In the genomic region with DNA sequence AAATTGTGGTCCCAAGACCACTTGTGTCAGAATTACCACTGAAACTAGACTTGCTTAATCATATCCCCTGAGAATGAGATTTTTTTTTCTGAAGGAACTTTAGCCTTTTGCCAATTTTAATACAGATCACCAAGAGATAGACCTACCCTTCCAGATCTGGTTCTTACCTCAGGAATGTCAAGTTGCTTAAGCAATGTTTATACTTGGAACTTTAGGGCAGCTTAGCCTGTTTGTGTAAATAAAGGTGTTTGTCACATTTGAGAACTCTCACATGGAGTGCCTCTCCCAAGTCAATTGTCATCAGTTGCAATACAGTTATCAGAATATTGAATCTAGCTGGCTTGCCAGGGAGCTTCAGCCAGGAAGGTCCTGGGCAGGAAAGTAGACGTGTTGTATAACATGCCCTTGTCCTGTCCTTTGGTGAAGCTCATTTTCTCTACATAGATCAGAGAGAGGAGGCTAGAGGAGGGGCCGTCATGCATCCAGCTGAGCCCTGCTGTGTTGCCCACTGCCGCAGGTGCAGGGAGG, we compare ENCODE assay signal across 30 cellular contexts. TPM values are rescaled to one million over a fixed set of nuclear protein-coding genes. Genes with fewer than 3 reads are reported as not detected.
A peak's percentile ranks its signal among the peaks of the same experiment; 100 is the strongest.
DNase-seq lines count a peak whose midpoint lies in the region; ATAC-seq and TF ChIP-seq lines count a peak whose summit lies in the region.
"Had no signal": no experiment of that assay in that cellular context is flagged by ENCODE, and none has a peak within 500 bp of the region (broad histone marks: within the 10 kb centered on the region; RNA-seq: fewer than 3 reads in every experiment).

No MANE protein-coding gene starts in this region.

- peak overlapping the region in 2 of 5 experiments; percentile 41 to 47 for H3K4me3 Mint-ChIP-seq in brain
- H3K4me3 Mint-ChIP-seq: activated CD4-positive, alpha-beta T cell treated with anti-CD3 and anti-CD28 coated beads, Interleukin-2, amount 10 ng/mL, durations not matched to agents 7 days and 5 days; activated naive CD8-positive, alpha-beta T cell treated with anti-CD3 and anti-CD28 coated beads for 36 hours; activated T-helper 17 cell treated with anti-CD3 and anti-CD28 coated beads, Interleukin-2, amount 50 U/mL, for 72 hours; nephron progenitor cell; stimulated activated naive B cell treated with anti-CD40 and anti-IgM and Interleukin-4, amounts not matched to agents 10 μg/mL and 1 μg/mL and 100 μg/mL, for 72 hours; T-helper 17 cell had no signal

- no peak for ATAC-seq in Right ventricle myocardium inferior
- no peak for ATAC-seq in GM21360 (IDR thresholded peaks at IDR 0.05; ENCODE audit: unreplicated experiment)
- no peak for ATAC-seq in HG03469 (IDR thresholded peaks at IDR 0.05; ENCODE audit: unreplicated experiment)
- ATAC-seq: activated T-helper 17 cell treated with anti-CD3 and anti-CD28 coated beads, Interleukin-2, amount 50 U/mL, for 72 hours; left colon; stimulated activated naive B cell treated with anti-CD40 and anti-IgM and Interleukin-4, amounts not matched to agents 10 μg/mL and 1 μg/mL and 100 μg/mL, for 72 hours; T-helper 17 cell had no signal

- H3K9me3 ChIP-seq in left ventricle myocardium inferior (replicated peaks) (peaks cover 5% of the 10 kb centered on the region), parathyroid adenoma (ENCODE audit: control insufficient read depth, low read length) (no peaks in the 10 kb centered on the region), uterus (no peaks in the 10 kb centered on the region)
- H3K9me3 ChIP-seq: colonic mucosa, tibial nerve had no signal

- H3K79me2 ChIP-seq in parathyroid adenoma: peaks cover 35% of the 10 kb centered on the region

- DNase-seq in left ventricle myocardium inferior (no peak), Right ventricle myocardium inferior (ENCODE audit: missing footprints) (no peak), uterus (no peak), GM03348 (ENCODE audit: low spot score) (no peak)
- DNase-seq: activated CD4-positive, alpha-beta T cell treated with anti-CD3 and anti-CD28 coated beads, Interleukin-2, amount 10 ng/mL, durations not matched to agents 7 days and 5 days; activated naive CD8-positive, alpha-beta T cell treated with anti-CD3 and anti-CD28 coated beads for 36 hours; brain microvascular endothelial cell; Calu3; colonic mucosa; EL; glutamatergic neuron; GM23248; Kasumi-1; left colon; NCI-H1048; NCI-H1930; NCI-H2227 treated with DMSO at 0.1 percent for 48 hours; NCI-H774; nephron progenitor cell; posterior cingulate gyrus; small intestine; stimulated activated CD4-positive, alpha-beta T cell treated with anti-CD3 and anti-CD28 coated beads, Interleukin-2, amount 100 ng/mL, for 24 hours; stimulated activated naive B cell treated with anti-CD40 and anti-IgM and Interleukin-4, amounts not matched to agents 10 μg/mL and 1 μg/mL and 100 μg/mL, for 72 hours; T-helper 17 cell had no signal

- TF ChIP-seq CTCF in left ventricle myocardium inferior (IDR thresholded peaks at IDR 0.05; ENCODE audit: borderline replicate concordance): no peak
- TF ChIP-seq CTCF in brain (conservative IDR thresholded peaks at IDR 0.05): no peak
- TF ChIP-seq CTCF in parathyroid adenoma (IDR thresholded peaks at IDR 0.05): no peak
- TF ChIP-seq CTCF in uterus (IDR thresholded peaks at IDR 0.05): no peak

- peaks cover 7% of the 10 kb centered on the region for H3K36me3 ChIP-seq in left ventricle myocardium inferior
- H3K36me3 ChIP-seq in parathyroid adenoma (ENCODE audit: control insufficient read depth, insufficient read depth, low read length): no peaks in the 10 kb centered on the region
- H3K36me3 ChIP-seq in uterus: no peaks in the 10 kb centered on the region
- H3K36me3 ChIP-seq: brain microvascular endothelial cell, colonic mucosa, tibial nerve had no signal

- H3K9me3 Mint-ChIP-seq in brain: peaks cover 0 to 9% (median 8%) of the 10 kb centered on the region in 5 experiments
- H3K9me3 Mint-ChIP-seq: activated T-helper 17 cell treated with anti-CD3 and anti-CD28 coated beads, Interleukin-2, amount 50 U/mL, for 72 hours had no signal

- no peak for TF ChIP-seq POLR2A in uterus (IDR thresholded peaks at IDR 0.05)

- H3K4me3 ChIP-seq in left ventricle myocardium inferior: peak overlapping the region; percentile 25
- H3K4me3 ChIP-seq in parathyroid adenoma (ENCODE audit: low read depth, low read length): no peak overlapping the region
- no peak overlapping the region for H3K4me3 ChIP-seq in uterus
- H3K4me3 ChIP-seq: colonic mucosa, GM23248, tibial nerve had no signal

- peak overlapping the region; percentile 17 for H2AFZ ChIP-seq in parathyroid adenoma
- H2AFZ ChIP-seq: GM23248 had no signal

- H3K9ac ChIP-seq in parathyroid adenoma: no peak overlapping the region
- H3K9ac ChIP-seq: GM23248 had no signal

- H3K27me3 Mint-ChIP-seq in brain: peaks cover 6% of the 10 kb centered on the region
- H3K27me3 Mint-ChIP-seq: activated CD4-positive, alpha-beta T cell treated with anti-CD3 and anti-CD28 coated beads, Interleukin-2, amount 10 ng/mL, durations not matched to agents 7 days and 5 days; activated naive CD8-positive, alpha-beta T cell treated with anti-CD3 and anti-CD28 coated beads for 36 hours; activated T-helper 17 cell treated with anti-CD3 and anti-CD28 coated beads, Interleukin-2, amount 50 U/mL, for 72 hours; stimulated activated naive B cell treated with anti-CD40 and anti-IgM and Interleukin-4, amounts not matched to agents 10 μg/mL and 1 μg/mL and 100 μg/mL, for 72 hours; T-helper 17 cell had no signal

- H3K27ac Mint-ChIP-seq in brain: peak overlapping the region in 3 of 5 experiments; percentile 24 to 83 (median 75)
- H3K27ac Mint-ChIP-seq: activated CD4-positive, alpha-beta T cell treated with anti-CD3 and anti-CD28 coated beads, Interleukin-2, amount 10 ng/mL, durations not matched to agents 7 days and 5 days; activated naive CD8-positive, alpha-beta T cell treated with anti-CD3 and anti-CD28 coated beads for 36 hours; activated T-helper 17 cell treated with anti-CD3 and anti-CD28 coated beads, Interleukin-2, amount 50 U/mL, for 72 hours; nephron progenitor cell; stimulated activated naive B cell treated with anti-CD40 and anti-IgM and Interleukin-4, amounts not matched to agents 10 μg/mL and 1 μg/mL and 100 μg/mL, for 72 hours had no signal

- peak overlapping the region; percentile 49 for H3K4me2 ChIP-seq in parathyroid adenoma (ENCODE audit: low read length)

- H3K4me1 Mint-ChIP-seq in brain: peaks cover 38% of the 10 kb centered on the region

- H3K27me3 ChIP-seq in left ventricle myocardium inferior (ENCODE audit: low read depth) (no peaks in the 10 kb centered on the region), parathyroid adenoma (ENCODE audit: control insufficient read depth, insufficient read depth, low read length) (no peaks in the 10 kb centered on the region), uterus (no peaks in the 10 kb centered on the region)
- H3K27me3 ChIP-seq: brain microvascular endothelial cell, colonic mucosa, tibial nerve had no signal

- intact Hi-C loops in left ventricle myocardium inferior (cut with micrococcal nuclease) (no loop called here), Right ventricle myocardium inferior (cut with DNase I) (no loop called here), uterus (cut with DNase I; ENCODE audit: low total_unique reads) (no loop called here)

- H3K27ac ChIP-seq in left ventricle myocardium inferior (replicated peaks): peak overlapping the region; percentile 96
- H3K27ac ChIP-seq in parathyroid adenoma: peak overlapping the region; percentile 52
- peak overlapping the region; percentile 47 to 51 for H3K27ac ChIP-seq in uterus
- H3K27ac ChIP-seq: brain microvascular endothelial cell, colonic mucosa, GM23248 had no signal

- H3K4me1 ChIP-seq in left ventricle myocardium inferior (peaks cover 87% of the 10 kb centered on the region), parathyroid adenoma (peaks cover 33% of the 10 kb centered on the region), uterus (no peaks in the 10 kb centered on the region)

- H3K36me3 Mint-ChIP-seq in brain: peaks cover 11% of the 10 kb centered on the region

RNA-seq across cellular contexts. Expression of a gene that starts 3.9 kb away (rescaled TPM):
- 437 TPM for total RNA-seq in left ventricle myocardium inferior
- total RNA-seq in Right ventricle myocardium inferior: 223 TPM
- polyA plus RNA-seq in brain (ENCODE audit: insufficient read depth, low read depth, low replicate concordance): 13.7 TPM
- 10 to 100 TPM; 32.5 to 46.2 (median 41.1) TPM for total RNA-seq in uterus
